Comparison of ENCODE assay signal across 10 cellular contexts in genomic region chr9:121440265-121440664, GRCh38. TPM values are rescaled to one million over a fixed set of nuclear protein-coding genes. Genes with fewer than 3 reads are reported as not detected.
A peak's percentile ranks its signal among the peaks of the same experiment; 100 is the strongest.
DNase-seq lines count a peak whose midpoint lies in the region; ATAC-seq and FAIRE-seq lines count a peak whose summit lies in the region.
"Had no signal": no experiment of that assay in that cellular context is flagged by ENCODE, and none has a peak within 500 bp of the region (broad histone marks: within the 10 kb centered on the region; RNA-seq: fewer than 3 reads in every experiment).

No MANE protein-coding gene starts in this region.

- in situ Hi-C loops in ACHN (cut with HindIII; ENCODE audit: low pct_ligation_motif_present, low pct_unique_long_range_greater_than_20kb, low sequenced_read_pairs) = no loop called here

- no peak for FAIRE-seq in HTR-8/SVneo (lab: Jason Lieb, UNC)

- peaks cover 0 to 3% (median 0%) of the 10 kb centered on the region in 9 donors for H3K9me3 Mint-ChIP-seq in naive thymus-derived CD8-positive, alpha-beta T cell
- no peaks in the 10 kb centered on the region for H3K9me3 Mint-ChIP-seq in activated naive CD4-positive, alpha-beta T cell treated with anti-CD3 and anti-CD28 coated beads, Interleukin-2, amount 50 U/mL, for 72 hours
- H3K9me3 Mint-ChIP-seq: activated T-helper 17 cell treated with anti-CD3 and anti-CD28 coated beads, Interleukin-2, amount 50 U/mL, for 72 hours had no signal

- POLR2A ChIA-PET in naive thymus-derived CD8-positive, alpha-beta T cell (lab: Charles Lee) = no interaction called here

- H3K27me3 Mint-ChIP-seq in naive thymus-derived CD8-positive, alpha-beta T cell = peaks cover 1 to 14% (median 4%) of the 10 kb centered on the region in 5 donors

- H3K27ac Mint-ChIP-seq in naive thymus-derived CD8-positive, alpha-beta T cell = no peak overlapping the region
- no peak overlapping the region for H3K27ac Mint-ChIP-seq in activated naive CD4-positive, alpha-beta T cell treated with anti-CD3 and anti-CD28 coated beads, Interleukin-2, amount 50 U/mL, for 72 hours
- H3K27ac Mint-ChIP-seq: activated T-helper 17 cell treated with anti-CD3 and anti-CD28 coated beads, Interleukin-2, amount 50 U/mL, for 72 hours had no signal

- ATAC-seq in naive thymus-derived CD8-positive, alpha-beta T cell = no peak
- no peak for ATAC-seq in HG02973 (IDR thresholded peaks at IDR 0.05; ENCODE audit: unreplicated experiment)
- ATAC-seq in activated naive CD4-positive, alpha-beta T cell treated with anti-CD3 and anti-CD28 coated beads, Interleukin-2, amount 50 U/mL, for 72 hours = no peak
- ATAC-seq in HG03565 (IDR thresholded peaks at IDR 0.05; ENCODE audit: unreplicated experiment) = no peak
- ATAC-seq: activated T-helper 17 cell treated with anti-CD3 and anti-CD28 coated beads, Interleukin-2, amount 50 U/mL, for 72 hours had no signal

- H3K4me1 Mint-ChIP-seq in naive thymus-derived CD8-positive, alpha-beta T cell = peaks cover 0 to 2% (median 0%) of the 10 kb centered on the region in 4 donors
- H3K4me1 Mint-ChIP-seq: activated T-helper 17 cell treated with anti-CD3 and anti-CD28 coated beads, Interleukin-2, amount 50 U/mL, for 72 hours had no signal

- DNase-seq in ACHN = peak; percentile 47
- DNase-seq in HTR-8/SVneo (ENCODE audit: insufficient read length, low spot score) = peak; percentile 18
- peak; percentile 26 for DNase-seq in amniotic epithelial cell (ENCODE audit: low read depth)
- peak; percentile 14 for DNase-seq in kidney glomerular epithelial cell (lab: John Stamatoyannopoulos, UW)
- no peak for DNase-seq in naive thymus-derived CD8-positive, alpha-beta T cell
- DNase-seq in activated naive CD4-positive, alpha-beta T cell treated with anti-CD3 and anti-CD28 coated beads, Interleukin-2, amount 50 U/mL, for 72 hours (ENCODE audit: low spot score in 2 of 2) = no peak
- DNase-seq: posterior cingulate gyrus had no signal

- no peaks in the 10 kb centered on the region for H3K36me3 Mint-ChIP-seq in naive thymus-derived CD8-positive, alpha-beta T cell
- H3K36me3 Mint-ChIP-seq in activated naive CD4-positive, alpha-beta T cell treated with anti-CD3 and anti-CD28 coated beads, Interleukin-2, amount 50 U/mL, for 72 hours = no peaks in the 10 kb centered on the region

- H3K4me3 Mint-ChIP-seq in naive thymus-derived CD8-positive, alpha-beta T cell = no peak overlapping the region
- H3K4me3 Mint-ChIP-seq: activated T-helper 17 cell treated with anti-CD3 and anti-CD28 coated beads, Interleukin-2, amount 50 U/mL, for 72 hours had no signal

RNA-seq across cellular contexts. Expression of gene GGTA1, which starts 59.4 kb away (rescaled TPM):
- not detected for total RNA-seq in naive thymus-derived CD8-positive, alpha-beta T cell
- polyA plus RNA-seq in naive thymus-derived CD8-positive, alpha-beta T cell = under 1 TPM in 1 of 3 donors, not detected in 2; 0.34 TPM
- total RNA-seq in activated naive CD4-positive, alpha-beta T cell treated with anti-CD3 and anti-CD28 coated beads, Interleukin-2, amount 50 U/mL, for 72 hours = not detected
- total RNA-seq: activated T-helper 17 cell treated with anti-CD3 and anti-CD28 coated beads, Interleukin-2, amount 50 U/mL, for 72 hours had no signal

Comparison
In these comparisons a context has a peak if more than half of its experiments do, and no peak if none do; other contexts are left out.
1. DNase-seq: peak in ACHN (single experiment), HTR-8/SVneo (single experiment), amniotic epithelial cell (single experiment) and kidney glomerular epithelial cell (single experiment); none in naive thymus-derived CD8-positive, alpha-beta T cell (0 of 10) and activated naive CD4-positive, alpha-beta T cell treated with anti-CD3 and anti-CD28 coated beads, Interleukin-2, amount 50 U/mL, for 72 hours (0 of 2).